In genomic region chr2:149597050-149598013, GRCh38 we compare ENCODE assay signal across 8 cellular contexts. TPM values are rescaled to one million over a fixed set of nuclear protein-coding genes. Genes with fewer than 3 reads are reported as not detected.
DNase-seq lines count a peak whose midpoint lies in the region; ATAC-seq, FAIRE-seq and TF ChIP-seq lines count a peak whose summit lies in the region.

No MANE protein-coding gene starts in this region.

- H3K36me3 ChIP-seq in A673 (ENCODE audit: insufficient read depth, low read length, poor library complexity, severe bottlenecking) = no peaks in the 10 kb centered on the region
- H3K36me3 ChIP-seq in left ventricle myocardium inferior = no peaks in the 10 kb centered on the region

- no peak overlapping the region for H3K27ac ChIP-seq in A673 (ENCODE audit: low read depth, low read length, poor library complexity, severe bottlenecking)
- no peak overlapping the region for H3K27ac ChIP-seq in left ventricle myocardium inferior (replicated peaks)

- peak; percentile 77 for TF ChIP-seq CTCF in A673 (conservative IDR thresholded peaks at IDR 0.05; ENCODE audit: low read depth, low read length)
- TF ChIP-seq CTCF in left ventricle myocardium inferior (IDR thresholded peaks at IDR 0.05; ENCODE audit: borderline replicate concordance) = peak; percentile 86

- H3K27me3 ChIP-seq in A673 (replicated peaks; ENCODE audit: insufficient read depth, low read depth, low read length, poor library complexity) (no peaks in the 10 kb centered on the region), left ventricle myocardium inferior (ENCODE audit: low read depth) (no peaks in the 10 kb centered on the region)

- H3K9me3 ChIP-seq in A673 (ENCODE audit: low read depth, low read length, poor library complexity, severe bottlenecking) (peaks cover 5% of the 10 kb centered on the region), left ventricle myocardium inferior (replicated peaks) (peaks cover 7% of the 10 kb centered on the region)

- CTCF ChIA-PET in A673 (lab: Charles Lee) = interaction anchor here (0.7 to 1.4 kb wide), 2 partner anchors 933 to 1641 kb away, joined by 3 read pairs; no protein-coding TSS in a partner anchor

- FAIRE-seq in GM18507 (lab: Jason Lieb, UNC) = peak; percentile 96

- POLR2A ChIA-PET in A673 (lab: Charles Lee; ENCODE audit: low non-redundant PET) = interaction anchor here (0.6 kb wide), 1 partner anchor 1727 kb away, joined by 3 read pairs; no protein-coding TSS in a partner anchor

- H3K4me3 ChIP-seq in A673 (ENCODE audit: low read depth, low read length, poor library complexity, severe bottlenecking) (no peak overlapping the region), left ventricle myocardium inferior (peak overlapping the region; percentile 39)

- H3K4me1 ChIP-seq in A673 (ENCODE audit: insufficient read depth, low read length, poor library complexity, severe bottlenecking) (peaks cover 3% of the 10 kb centered on the region), left ventricle myocardium inferior (peaks cover 5% of the 10 kb centered on the region)

- DNase-seq in A673 (ENCODE audit: low spot score) = peak; percentile 84
- DNase-seq in GM18507 (ENCODE audit: extremely low spot score, insufficient read length, low read depth) = peak; percentile 7
- DNase-seq in NCI-H146 (lab: John Stamatoyannopoulos, UW) = peak; percentile 60
- DNase-seq in SW480 (ENCODE audit: low spot score) = peak; percentile 76
- DNase-seq in amniotic epithelial cell (ENCODE audit: low read depth) = peak; percentile 84
- no peak for DNase-seq in left ventricle myocardium inferior
- peak; percentile 81 for DNase-seq in retina

- peak; percentile 96 for ATAC-seq in HG02885 (IDR thresholded peaks at IDR 0.05; ENCODE audit: poor library complexity, unreplicated experiment)

- no TSS peak for BruUV-seq in A673 (replicated peaks; lab: Mats Ljungman, UMichigan)

- intact Hi-C loops in A673 (cut with micrococcal nuclease; ENCODE audit: unreplicated experiment) (loop anchor here (1.0 to 5.0 kb wide), 5 partner anchors 117 to 1455 kb away; partner anchors contain the start of gene RND3), left ventricle myocardium inferior (cut with micrococcal nuclease) (loop anchor here (5.0 to 10.0 kb wide), 2 partner anchors 890 to 1637 kb away; partner anchors contain the start of gene RND3)

RNA-seq across cellular contexts. Expression of gene MMADHC, which starts 9.8 kb away (rescaled TPM):
- 115 and 124 TPM in 2 replicates for total RNA-seq in A673 (2021)
- total RNA-seq in left ventricle myocardium inferior = 109 TPM
